Comparison of ENCODE assay signal across 8 cellular contexts in the genomic region with DNA sequence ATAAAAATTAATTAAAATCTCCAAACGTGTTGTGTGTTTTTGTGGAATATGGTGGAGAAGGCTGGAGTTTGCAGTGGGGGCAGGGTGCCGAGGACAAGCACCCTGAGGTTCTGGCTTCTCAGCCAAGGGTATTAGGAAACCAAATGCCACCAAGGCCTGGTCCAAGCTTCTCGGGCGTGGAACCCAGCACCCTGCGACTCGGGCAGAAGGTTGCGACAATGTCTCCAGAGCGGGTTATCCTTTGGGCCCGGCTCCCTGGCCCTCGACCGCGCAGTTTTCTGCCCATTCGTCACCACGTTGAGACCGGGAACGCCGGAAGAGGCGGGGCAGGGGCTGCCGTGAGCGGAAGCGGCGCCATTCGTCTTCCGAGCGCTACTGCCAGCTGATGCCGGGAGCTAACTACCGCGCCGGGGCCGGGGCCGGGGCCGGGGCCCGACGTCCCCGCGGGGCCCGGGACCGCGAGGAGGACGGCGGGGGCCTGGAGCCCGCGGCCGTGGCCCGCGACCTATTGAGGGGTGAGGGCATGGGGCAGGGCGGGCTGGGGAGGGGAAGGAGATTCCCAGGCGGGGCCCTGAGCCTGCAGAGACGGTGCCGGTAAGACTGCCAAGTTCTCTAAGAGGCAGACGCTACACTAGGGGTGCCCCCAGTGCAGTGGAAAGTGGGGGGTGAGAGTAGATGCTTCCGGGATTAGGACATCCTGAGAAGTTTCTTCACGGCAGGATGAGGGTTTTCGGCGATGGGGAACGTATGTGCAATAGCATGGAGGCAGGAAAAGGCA. TPM values are rescaled to one million over a fixed set of nuclear protein-coding genes. Genes with fewer than 3 reads are reported as not detected.
A peak's percentile ranks its signal among the peaks of the same experiment; 100 is the strongest.
DNase-seq lines count a peak whose midpoint lies in the region; ATAC-seq and TF ChIP-seq lines count a peak whose summit lies in the region.

A gene with protein sequence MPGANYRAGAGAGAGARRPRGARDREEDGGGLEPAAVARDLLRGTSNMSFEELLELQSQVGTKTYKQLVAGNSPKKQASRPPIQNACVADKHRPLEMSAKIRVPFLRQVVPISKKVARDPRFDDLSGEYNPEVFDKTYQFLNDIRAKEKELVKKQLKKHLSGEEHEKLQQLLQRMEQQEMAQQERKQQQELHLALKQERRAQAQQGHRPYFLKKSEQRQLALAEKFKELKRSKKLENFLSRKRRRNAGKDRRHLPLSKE (plus strand): TSS at position 354 of the 778 bp plus-strand sequence. CDS start 32 bp downstream, at position 386.

- ATAC-seq in GM21576 (IDR thresholded peaks at IDR 0.05; ENCODE audit: unreplicated experiment) (peak; percentile 63), SK-N-SH treated with all-trans-retinoic acid at 6 μM for 48 hours (peak; percentile 94), omental fat pad (ENCODE audit: low FRiP score) (peak; percentile 81)

- H3K4me1 Mint-ChIP-seq in activated naive CD4-positive, alpha-beta T cell treated with anti-CD3 and anti-CD28 coated beads, Interleukin-2, amount 50 U/mL, for 24 hours, result peaks cover 54% of the 10 kb centered on the region

- no peaks in the 10 kb centered on the region for H3K27me3 ChIP-seq in suprapubic skin

- peak within 1 kb of the TSS; percentile 89 for H3K27ac ChIP-seq in suprapubic skin

- H3K27me3 Mint-ChIP-seq in activated naive CD4-positive, alpha-beta T cell treated with anti-CD3 and anti-CD28 coated beads, Interleukin-2, amount 50 U/mL, for 24 hours, result no peaks in the 10 kb centered on the region

- peak within 1 kb of the TSS; percentile 94 for H3K27ac Mint-ChIP-seq in activated naive CD4-positive, alpha-beta T cell treated with anti-CD3 and anti-CD28 coated beads, Interleukin-2, amount 50 U/mL, for 24 hours

- TF ChIP-seq EP300 in suprapubic skin (IDR thresholded peaks at IDR 0.05), result no peak

- no peaks in the 10 kb centered on the region for H3K9me3 Mint-ChIP-seq in activated naive CD4-positive, alpha-beta T cell treated with anti-CD3 and anti-CD28 coated beads, Interleukin-2, amount 50 U/mL, for 24 hours

- H3K4me3 Mint-ChIP-seq in activated naive CD4-positive, alpha-beta T cell treated with anti-CD3 and anti-CD28 coated beads, Interleukin-2, amount 50 U/mL, for 24 hours, result peak within 1 kb of the TSS; percentile 97

- H3K4me1 ChIP-seq in suprapubic skin, result peaks cover 38% of the 10 kb centered on the region

- DNase-seq in D341Med (ENCODE audit: low spot score) (peak; percentile 91), LNCaP clone FGC (ENCODE audit: low read depth) (no peak), glomerular endothelial cell (ENCODE audit: extremely low read depth, low read depth, low spot score) (no peak), omental fat pad (ENCODE audit: low spot score) (peak; percentile 61), suprapubic skin (ENCODE audit: low spot score in 2 of 2) (peak; percentile 89 to 92)

- H3K9me3 ChIP-seq in suprapubic skin, result no peaks in the 10 kb centered on the region

- peaks cover 9% of the 10 kb centered on the region for H3K36me3 Mint-ChIP-seq in activated naive CD4-positive, alpha-beta T cell treated with anti-CD3 and anti-CD28 coated beads, Interleukin-2, amount 50 U/mL, for 24 hours

- H3K4me3 ChIP-seq in LNCaP clone FGC (ENCODE audit: low read depth, low read length), result peak within 1 kb of the TSS; percentile 99
- peak within 1 kb of the TSS; percentile 95 for H3K4me3 ChIP-seq in suprapubic skin

- TF ChIP-seq CTCF in LNCaP clone FGC (IDR thresholded peaks at IDR 0.05; ENCODE audit: control insufficient read depth, extremely low read depth, insufficient read depth), result no peak
- no peak for TF ChIP-seq CTCF in omental fat pad (IDR thresholded peaks at IDR 0.05)
- no peak for TF ChIP-seq CTCF in suprapubic skin (IDR thresholded peaks at IDR 0.05)

- WGBS in suprapubic skin, result under 1% methylated on average over 25 of the region's 56 CpGs

- peak in 1 of 2 donors; percentile 36 for TF ChIP-seq POLR2A in suprapubic skin (IDR thresholded peaks at IDR 0.05)

- peaks cover 42% of the 10 kb centered on the region for H3K36me3 ChIP-seq in suprapubic skin

TF ChIP-seq in SK-N-SH treated with all-trans-retinoic acid at 6 μM for 48 hours, 23 proteins besides CTCF, POLR2A, EP300 and RAD21:
- TF ChIP-seq ZC3H10 (CRISPR knock-in tag; IDR thresholded peaks at IDR 0.05) (no peak), CSDC2 (CRISPR knock-in tag; IDR thresholded peaks at IDR 0.05) (no peak), PPARA (CRISPR knock-in tag; IDR thresholded peaks at IDR 0.05; ENCODE audit: borderline replicate concordance) (no peak), ZFP30 (CRISPR knock-in tag; IDR thresholded peaks at IDR 0.05) (no peak), GLIS3 (CRISPR knock-in tag; IDR thresholded peaks at IDR 0.05) (0 out of 2 replicates have a peak, but pooled peaks have one; percentile 37), OSR1 (CRISPR knock-in tag; IDR thresholded peaks at IDR 0.05) (no peak), TOX (CRISPR knock-in tag; IDR thresholded peaks at IDR 0.05; ENCODE audit: borderline replicate concordance) (no peak)

RNA-seq across cellular contexts. Expression of the gene that starts here (rescaled TPM):
- total RNA-seq in glomerular endothelial cell (83.9 and 99.2 TPM in 2 replicates), omental fat pad (10 to 100 TPM; 44.1 to 54.2 (median 48.7) TPM), suprapubic skin (10 to 100 TPM; 30.8 to 66.6 (median 53.6) TPM)

Comparison
In these comparisons a context has a peak if more than half of its experiments do, and no peak if none do; other contexts are left out.
1. DNase-seq: peak in D341Med (single experiment), omental fat pad (single experiment) and suprapubic skin (2 of 2); none in LNCaP clone FGC (single experiment) and glomerular endothelial cell (single experiment).
2. Peak in every context shown above with its lines, with median percentiles within 50 percentile points of each other: ATAC-seq.